11 cellular contexts compared by ENCODE assay signal in the genomic region with DNA sequence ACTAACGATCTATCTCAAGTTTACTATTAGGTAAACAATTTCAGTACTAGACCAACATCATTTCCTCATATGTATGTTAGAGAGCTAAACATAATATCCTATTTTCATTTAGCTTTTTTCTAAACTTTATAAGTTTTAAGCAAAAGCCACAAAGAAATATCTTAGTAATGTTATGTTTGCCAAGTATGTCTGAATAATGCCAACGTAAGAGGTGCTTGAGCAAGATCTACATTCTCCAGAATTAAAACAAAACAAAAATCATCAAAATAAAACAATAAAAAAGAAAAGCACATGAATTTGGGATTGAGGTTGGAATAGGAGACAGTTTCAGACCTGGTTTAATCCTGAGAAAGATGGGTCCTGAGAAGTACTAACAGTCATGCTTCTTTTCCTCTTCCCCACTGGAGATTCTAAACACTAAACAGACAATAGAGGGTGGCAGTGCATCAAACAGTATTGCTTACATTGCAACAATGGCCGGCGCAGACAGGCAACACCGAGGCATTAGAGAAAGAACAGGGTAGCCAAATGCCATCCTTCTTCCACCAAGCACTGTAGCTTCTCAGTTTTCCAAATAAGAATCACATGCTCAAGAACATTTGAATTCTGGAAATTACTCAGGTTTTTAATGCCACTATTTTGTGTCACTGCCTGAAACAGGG. TPM values are rescaled to one million over a fixed set of nuclear protein-coding genes. Genes with fewer than 3 reads are reported as not detected.
A peak's percentile ranks its signal among the peaks of the same experiment; 100 is the strongest.
DNase-seq lines count a peak whose midpoint lies in the region; ATAC-seq and TF ChIP-seq lines count a peak whose summit lies in the region.
"Had no signal": no experiment of that assay in that cellular context is flagged by ENCODE, and none has a peak within 500 bp of the region (broad histone marks: within the 10 kb centered on the region; RNA-seq: fewer than 3 reads in every experiment).

No MANE protein-coding gene starts in this region.

- no peak for TF ChIP-seq POLR2A in heart left ventricle (IDR thresholded peaks at IDR 0.05)

- peaks cover 61% of the 10 kb centered on the region for H3K4me1 ChIP-seq in adipocyte (ENCODE audit: control insufficient read depth, insufficient read depth, low read length)
- peaks cover 8 to 99% (median 85%) of the 10 kb centered on the region in 12 donors for H3K4me1 ChIP-seq in heart left ventricle

- peak in 2 of 12 donors; percentile 30 for TF ChIP-seq CTCF in heart left ventricle (IDR thresholded peaks at IDR 0.05)
- TF ChIP-seq CTCF in endothelial cell (IDR thresholded peaks at IDR 0.05; ENCODE audit: unreplicated experiment): no peak

- no peaks in the 10 kb centered on the region for H3K9me3 Mint-ChIP-seq in endothelial cell (ENCODE audit: unreplicated experiment)
- H3K9me3 Mint-ChIP-seq in stimulated activated effector memory CD8-positive, alpha-beta T cell treated with anti-CD3 and anti-CD28 coated beads, Interleukin-12 subunit alpha, Interleukin-12 subunit beta, amount 100 ng/mL, for 72 hours: no peaks in the 10 kb centered on the region

- H3K9me3 ChIP-seq in adipocyte (ENCODE audit: control insufficient read depth, low read length): no peaks in the 10 kb centered on the region
- no peaks in the 10 kb centered on the region for H3K9me3 ChIP-seq in heart left ventricle
- H3K9me3 ChIP-seq: lower lobe of right lung had no signal

- no peaks in the 10 kb centered on the region for H3K27me3 Mint-ChIP-seq in endothelial cell (ENCODE audit: unreplicated experiment)

- ATAC-seq in heart left ventricle: peak; percentile 38 to 72 (median 56)
- no peak for ATAC-seq in stimulated activated effector memory CD8-positive, alpha-beta T cell treated with anti-CD3 and anti-CD28 coated beads, Interleukin-12 subunit alpha, Interleukin-12 subunit beta, amount 100 ng/mL, for 72 hours

- peaks cover 11% of the 10 kb centered on the region for H3K36me3 Mint-ChIP-seq in endothelial cell (ENCODE audit: low read depth, unreplicated experiment)
- H3K36me3 Mint-ChIP-seq in stimulated activated effector memory CD8-positive, alpha-beta T cell treated with anti-CD3 and anti-CD28 coated beads, Interleukin-12 subunit alpha, Interleukin-12 subunit beta, amount 100 ng/mL, for 72 hours: peaks cover 99% of the 10 kb centered on the region

- H3K27ac Mint-ChIP-seq in endothelial cell (ENCODE audit: unreplicated experiment): no peak overlapping the region
- H3K27ac Mint-ChIP-seq in stimulated activated effector memory CD8-positive, alpha-beta T cell treated with anti-CD3 and anti-CD28 coated beads, Interleukin-12 subunit alpha, Interleukin-12 subunit beta, amount 100 ng/mL, for 72 hours: no peak overlapping the region

- peak overlapping the region; percentile 49 for H3K9ac ChIP-seq in adipocyte (ENCODE audit: low read length)

- no peaks in the 10 kb centered on the region for H3K27me3 ChIP-seq in adipocyte (replicated peaks; ENCODE audit: control insufficient read depth, insufficient read depth, low read length)
- H3K27me3 ChIP-seq in heart left ventricle: no peaks in the 10 kb centered on the region

- DNase-seq in GM03348 (ENCODE audit: low spot score): peak; percentile 11
- peak; percentile 74 for DNase-seq in adipocyte (ENCODE audit: low read depth)
- DNase-seq in heart left ventricle: no peak
- DNase-seq in posterior cingulate gyrus: peak in 6 of 10 donors; percentile 19 to 84 (median 35)
- DNase-seq in endothelial cell (ENCODE audit: low spot score): no peak
- no peak for DNase-seq in OCI-M2 (lab: John Stamatoyannopoulos, UW; ENCODE audit: unreplicated experiment)
- no peak for DNase-seq in NCI-H2196 (lab: John Stamatoyannopoulos, UW; ENCODE audit: unreplicated experiment)
- DNase-seq in stimulated activated effector memory CD8-positive, alpha-beta T cell treated with anti-CD3 and anti-CD28 coated beads, Interleukin-12 subunit alpha, Interleukin-12 subunit beta, amount 100 ng/mL, for 72 hours (ENCODE audit: low spot score in 2 of 2): no peak
- DNase-seq: lower lobe of right lung, NCI-H524, WERI-Rb-1 had no signal

- peaks cover 34% of the 10 kb centered on the region for H3K4me1 Mint-ChIP-seq in endothelial cell (ENCODE audit: unreplicated experiment)
- peaks cover 66% of the 10 kb centered on the region for H3K4me1 Mint-ChIP-seq in stimulated activated effector memory CD8-positive, alpha-beta T cell treated with anti-CD3 and anti-CD28 coated beads, Interleukin-12 subunit alpha, Interleukin-12 subunit beta, amount 100 ng/mL, for 72 hours

- WGBS in heart left ventricle, 4 donors: 35 to 44% (median 38%) methylated on average over 5 of the region's 5 CpGs

- H3K36me3 ChIP-seq in adipocyte (ENCODE audit: control insufficient read depth, insufficient read depth, low read length, severe bottlenecking) (peaks cover 71% of the 10 kb centered on the region), heart left ventricle (peaks cover 0 to 68% (median 29%) of the 10 kb centered on the region in 9 donors)

- H3K4me3 Mint-ChIP-seq in endothelial cell (ENCODE audit: unreplicated experiment): no peak overlapping the region
- no peak overlapping the region for H3K4me3 Mint-ChIP-seq in stimulated activated effector memory CD8-positive, alpha-beta T cell treated with anti-CD3 and anti-CD28 coated beads, Interleukin-12 subunit alpha, Interleukin-12 subunit beta, amount 100 ng/mL, for 72 hours

- peak overlapping the region in 7 of 12 donors; percentile 7 to 46 (median 27) for H3K27ac ChIP-seq in heart left ventricle
- H3K27ac ChIP-seq: lower lobe of right lung, WERI-Rb-1 had no signal

- intact Hi-C loops in heart left ventricle (cut with DNase I): loop anchor here in 2 of 10 donors (5.0 kb wide), 1 partner anchor 35 kb away; the partner anchor contains the start of gene CSNK1A1 (in 2 of the 2)
- intact Hi-C loops in posterior cingulate gyrus (cut with DNase I): loop anchor here (5.0 kb wide), 1 partner anchor 35 kb away; the partner anchor contains the start of gene CSNK1A1

- H3K4me3 ChIP-seq in adipocyte (ENCODE audit: low read length): peak overlapping the region; percentile 64
- H3K4me3 ChIP-seq in heart left ventricle: no peak overlapping the region
- H3K4me3 ChIP-seq: lower lobe of right lung had no signal

RNA-seq across cellular contexts. Expression of gene CSNK1A1, which starts 33.6 kb away (rescaled TPM):
- total RNA-seq in heart left ventricle (100 to 1,000 TPM; 156 to 242 (median 210) TPM), endothelial cell (ENCODE audit: unreplicated experiment) (242 TPM)
- polyA plus RNA-seq in heart left ventricle: 100 to 1,000 TPM in 1 of 2 donors, 10 to 100 TPM in 1; 42.5 to 172 TPM

Comparison
In these comparisons a context has a peak if more than half of its experiments do, and no peak if none do; other contexts are left out.
1. DNase-seq: peak in GM03348 (single experiment), adipocyte (single experiment) and posterior cingulate gyrus (6 of 10); none in heart left ventricle (0 of 5), endothelial cell (single experiment), OCI-M2 (single experiment), NCI-H2196 (single experiment) and stimulated activated effector memory CD8-positive, alpha-beta T cell treated with anti-CD3 and anti-CD28 coated beads, Interleukin-12 subunit alpha, Interleukin-12 subunit beta, amount 100 ng/mL, for 72 hours (0 of 2).